8 cellular contexts compared by ENCODE assay signal in the genomic region with DNA sequence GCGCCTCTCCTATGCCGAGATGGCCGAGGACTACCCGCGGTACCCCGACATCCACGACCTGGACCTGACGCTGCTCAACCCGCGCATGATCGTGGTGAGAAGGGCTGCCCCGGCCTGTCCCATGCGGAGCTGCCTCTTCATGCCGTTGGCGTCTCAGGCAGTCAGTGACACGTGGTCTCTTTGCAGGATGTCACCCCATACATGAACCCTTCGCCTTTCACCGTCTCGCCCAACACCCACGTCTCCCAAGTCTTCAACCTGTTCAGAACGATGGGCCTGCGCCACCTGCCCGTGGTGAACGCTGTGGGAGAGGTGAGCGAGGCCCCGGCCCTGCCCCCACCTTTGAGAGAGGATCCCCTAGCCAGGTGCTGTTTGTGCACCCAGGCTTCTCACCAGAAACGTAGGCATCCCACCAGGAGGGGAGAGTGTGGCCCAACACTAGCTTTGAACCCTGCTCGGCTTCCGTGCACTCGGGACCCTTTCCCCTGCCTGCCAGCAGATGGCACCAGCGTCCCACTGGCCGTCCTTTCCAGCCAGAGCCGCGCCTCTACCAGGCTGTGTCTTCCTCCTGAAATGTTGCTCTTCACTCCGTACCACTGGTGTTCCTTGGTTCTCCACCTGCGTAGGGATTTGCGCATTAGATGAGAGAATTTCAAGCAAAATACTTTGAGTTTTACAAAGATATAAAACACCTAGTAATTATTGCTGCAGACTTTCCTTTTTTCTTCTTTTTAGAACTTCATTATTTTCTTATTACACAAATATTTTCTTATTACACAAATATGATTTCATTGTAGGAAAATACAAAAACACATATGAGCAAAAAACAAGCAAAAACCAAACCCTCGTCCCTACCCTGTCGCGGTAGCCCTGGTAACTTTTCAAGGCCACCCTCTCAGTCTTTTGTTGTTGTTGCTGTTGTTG. TPM values are rescaled to one million over a fixed set of nuclear protein-coding genes. Genes with fewer than 3 reads are reported as not detected.
DNase-seq lines count a peak whose midpoint lies in the region; ATAC-seq and TF ChIP-seq lines count a peak whose summit lies in the region.

No MANE protein-coding gene starts in this region.

- BruUV-seq in Caco-2 (replicated peaks; lab: Mats Ljungman, UMichigan) (no TSS peak), PC-9 (replicated peaks; lab: Mats Ljungman, UMichigan) (no TSS peak)

- H3K4me3 ChIP-seq in Caco-2 (ENCODE audit: low read depth, low read length) (no peak overlapping the region), PC-9 (no peak overlapping the region), esophagus squamous epithelium (no peak overlapping the region)

- H3K36me3 ChIP-seq in Caco-2 (ENCODE audit: control insufficient read depth, insufficient read depth, low read length) (peaks cover 16% of the 10 kb centered on the region), PC-9 (ENCODE audit: low read depth) (no peaks in the 10 kb centered on the region), esophagus squamous epithelium (peaks cover 37 to 99% (median 78%) of the 10 kb centered on the region in 3 donors)

- H3K4me3 Mint-ChIP-seq in Caco-2 (ENCODE audit: unreplicated experiment) (no peak overlapping the region), natural killer cell (no peak overlapping the region)
- no peak overlapping the region for H3K4me3 Mint-ChIP-seq in stimulated activated memory B cell treated with anti-CD40 and anti-IgM and Interleukin-4, amounts not matched to agents 10 μg/mL and 1 μg/mL and 100 μg/mL, for 72 hours

- H3K9me2 ChIP-seq in PC-9 (ENCODE audit: insufficient read depth), result no peaks in the 10 kb centered on the region

- DNase-seq in Caco-2, result peak; percentile 68 to 81
- peak; percentile 52 for DNase-seq in HT1080 (ENCODE audit: low read depth)
- DNase-seq in PC-9, result peak in 1 of 2 experiments; percentile 66
- DNase-seq in activated T-cell treated with anti-CD3 and anti-CD28 coated beads, Interleukin-2, amount 50 U/mL, for 1 hour, result peak; percentile 81
- peak; percentile 12 for DNase-seq in esophagus squamous epithelium (lab: John Stamatoyannopoulos, UW)
- DNase-seq in natural killer cell, result peak; percentile 69

- no peaks in the 10 kb centered on the region for H3F3A ChIP-seq in PC-9 (ENCODE audit: insufficient read depth, low read depth)

- H3K27ac ChIP-seq in PC-9 (no peak overlapping the region), esophagus squamous epithelium (no peak overlapping the region)

- no peak for TF ChIP-seq POLR2A in esophagus squamous epithelium (IDR thresholded peaks at IDR 0.05)

- no peaks in the 10 kb centered on the region for H3K27me3 ChIP-seq in Caco-2 (replicated peaks; ENCODE audit: control insufficient read depth, insufficient read depth, low read length)
- no peaks in the 10 kb centered on the region for H3K27me3 ChIP-seq in PC-9 (ENCODE audit: insufficient read depth, low read depth)
- no peaks in the 10 kb centered on the region for H3K27me3 ChIP-seq in esophagus squamous epithelium

- intact Hi-C loops in Caco-2 (cut with micrococcal nuclease; ENCODE audit: unreplicated experiment), result loop anchor here (1.0 to 5.0 kb wide), 2 partner anchors 56 to 69 kb away; no protein-coding TSS in a partner anchor
- intact Hi-C loops in PC-9 (cut with micrococcal nuclease; ENCODE audit: unreplicated experiment), result loop anchor here (1.0 to 10.0 kb wide), 5 partner anchors 56 to 366 kb away; partner anchors contain the start of gene MFN2
- intact Hi-C loops in esophagus squamous epithelium (cut with DNase I), result loop anchor here (10.0 kb wide), 1 partner anchor 126 kb away; no protein-coding TSS in a partner anchor
- intact Hi-C loops in natural killer cell (cut with micrococcal nuclease), result loop anchor here (1.0 to 2.0 kb wide), 3 partner anchors 56 to 128 kb away; no protein-coding TSS in a partner anchor

- TF ChIP-seq CTCF in Caco-2 (IDR thresholded peaks at IDR 0.05; ENCODE audit: insufficient read depth in 1 of 2, low read depth in 1 of 2, low read length in 1 of 2, severe bottlenecking in 1 of 2, unreplicated experiment in 1 of 2) (peak; percentile 92 to 98), PC-9 (conservative IDR thresholded peaks at IDR 0.05) (peak; percentile 87), esophagus squamous epithelium (IDR thresholded peaks at IDR 0.05) (peak; percentile 89 to 96 (median 93)), natural killer cell (IDR thresholded peaks at IDR 0.05) (peak; percentile 95)

- CTCF ChIA-PET in Caco-2 (lab: Charles Lee), result interaction anchor here (0.5 to 1.6 kb wide), 9 partner anchors 13 to 175 kb away, joined by 3 to 11 read pairs (median 4); partner anchors contain the start of genes CLCN6, FBXO6 and MTHFR
- CTCF ChIA-PET in PC-9 (lab: Charles Lee), result interaction anchor here (0.6 to 1.0 kb wide), 3 partner anchors 53 to 144 kb away, joined by 3 to 7 read pairs (median 6); no protein-coding TSS in a partner anchor

- H3K9me3 Mint-ChIP-seq in Caco-2 (ENCODE audit: unreplicated experiment), result no peaks in the 10 kb centered on the region
- no peaks in the 10 kb centered on the region for H3K9me3 Mint-ChIP-seq in natural killer cell
- H3K9me3 Mint-ChIP-seq in stimulated activated memory B cell treated with anti-CD40 and anti-IgM and Interleukin-4, amounts not matched to agents 10 μg/mL and 1 μg/mL and 100 μg/mL, for 72 hours, result no peaks in the 10 kb centered on the region

- WGBS in esophagus squamous epithelium, 2 donors, result 32 to 50% methylated on average over 14 to 18 of the region's 40 CpGs

- no peaks in the 10 kb centered on the region for H4K20me1 ChIP-seq in PC-9 (ENCODE audit: insufficient read depth)

- H3K9me3 ChIP-seq in Caco-2 (no peaks in the 10 kb centered on the region), PC-9 (ENCODE audit: insufficient read depth, low read depth) (no peaks in the 10 kb centered on the region), esophagus squamous epithelium (no peaks in the 10 kb centered on the region)

- H3K4me1 Mint-ChIP-seq in Caco-2 (ENCODE audit: low read depth, unreplicated experiment) (no peaks in the 10 kb centered on the region), natural killer cell (peaks cover 5 to 11% of the 10 kb centered on the region in 2 donors)
- peaks cover 31% of the 10 kb centered on the region for H3K4me1 Mint-ChIP-seq in stimulated activated memory B cell treated with anti-CD40 and anti-IgM and Interleukin-4, amounts not matched to agents 10 μg/mL and 1 μg/mL and 100 μg/mL, for 72 hours

- ATAC-seq in natural killer cell (peak; percentile 85 to 99 (median 95)), HG03175 (IDR thresholded peaks at IDR 0.05; ENCODE audit: unreplicated experiment) (no peak)
- peak; percentile 86 for ATAC-seq in stimulated activated memory B cell treated with anti-CD40 and anti-IgM and Interleukin-4, amounts not matched to agents 10 μg/mL and 1 μg/mL and 100 μg/mL, for 72 hours

- H3K79me2 ChIP-seq in PC-9 (ENCODE audit: low read depth), result no peaks in the 10 kb centered on the region

- H3K27me3 Mint-ChIP-seq in Caco-2 (ENCODE audit: insufficient read depth, unreplicated experiment) (no peaks in the 10 kb centered on the region), natural killer cell (ENCODE audit: low read depth in 2 of 2) (no peaks in the 10 kb centered on the region)
- H3K27me3 Mint-ChIP-seq in stimulated activated memory B cell treated with anti-CD40 and anti-IgM and Interleukin-4, amounts not matched to agents 10 μg/mL and 1 μg/mL and 100 μg/mL, for 72 hours, result no peaks in the 10 kb centered on the region

- H3K4me2 ChIP-seq in PC-9, result no peak overlapping the region

- POLR2A ChIA-PET in Caco-2 (lab: Charles Lee), result interaction anchor here (1.0 kb wide), 1 partner anchor 69 kb away, joined by 4 read pairs; no protein-coding TSS in a partner anchor
- POLR2A ChIA-PET in PC-9 (lab: Charles Lee; ENCODE audit: unreplicated experiment), result interaction anchor here (0.5 to 0.6 kb wide), 2 partner anchors 69 to 88 kb away, joined by 4 to 6 read pairs; partner anchors contain the start of gene KIAA2013

- H2AFZ ChIP-seq in PC-9, result no peak overlapping the region

- H3K36me3 Mint-ChIP-seq in Caco-2 (ENCODE audit: insufficient read depth, unreplicated experiment) (peaks cover 64% of the 10 kb centered on the region), natural killer cell (peaks cover 5% of the 10 kb centered on the region)
- peaks cover 70% of the 10 kb centered on the region for H3K36me3 Mint-ChIP-seq in stimulated activated memory B cell treated with anti-CD40 and anti-IgM and Interleukin-4, amounts not matched to agents 10 μg/mL and 1 μg/mL and 100 μg/mL, for 72 hours

- H3K4me1 ChIP-seq in Caco-2 (no peaks in the 10 kb centered on the region), PC-9 (replicated peaks; ENCODE audit: insufficient read depth) (no peaks in the 10 kb centered on the region), esophagus squamous epithelium (no peaks in the 10 kb centered on the region)

- H3K27ac Mint-ChIP-seq in Caco-2 (ENCODE audit: unreplicated experiment) (no peak overlapping the region), natural killer cell (no peak overlapping the region)
- H3K27ac Mint-ChIP-seq in stimulated activated memory B cell treated with anti-CD40 and anti-IgM and Interleukin-4, amounts not matched to agents 10 μg/mL and 1 μg/mL and 100 μg/mL, for 72 hours, result peak overlapping the region; percentile 12

RNA-seq across cellular contexts. Expression of gene NPPA, which starts 9.0 kb away (rescaled TPM):
- total RNA-seq in Caco-2 (2022), result not detected in 2 replicates
- not detected in 2 replicates for total RNA-seq in HT1080 (2014; rRNA removed; shearing (Covaris generic))
- not detected in 2 replicates for polyA plus RNA-seq in HT1080 (2015; cell fraction: cytosol; rRNA removed)
- polyA plus RNA-seq in HT1080 (2015; cell fraction: nucleus; rRNA removed), result not detected in 2 replicates
- total RNA-seq in PC-9 (2021), result not detected in 2 replicates
- total RNA-seq in esophagus squamous epithelium, result not detected
- not detected for total RNA-seq in natural killer cell

RNA-seq across cellular contexts. Expression of gene NPPB, which starts 20.1 kb away (rescaled TPM):
- total RNA-seq in Caco-2 (2022) (43.4 and 69.9 TPM in 2 replicates), PC-9 (2021) (not detected in 2 replicates), esophagus squamous epithelium (not detected), natural killer cell (not detected)
- total RNA-seq in HT1080 (2014; rRNA removed; shearing (Covaris generic)), result not detected in 2 replicates
- not detected in 2 replicates for polyA plus RNA-seq in HT1080 (2015; cell fraction: cytosol; rRNA removed)
- not detected in 2 replicates for polyA plus RNA-seq in HT1080 (2015; cell fraction: nucleus; rRNA removed)

RNA-seq across cellular contexts. Expression of gene CLCN6, which starts 32.6 kb away (rescaled TPM):
- total RNA-seq in Caco-2 (2022), result 30.4 and 34.9 TPM in 2 replicates
- total RNA-seq in HT1080 (2014; rRNA removed; shearing (Covaris generic)), result 6.4 and 10.0 TPM in 2 replicates
- 8.0 and 9.2 TPM in 2 replicates for polyA plus RNA-seq in HT1080 (2015; cell fraction: cytosol; rRNA removed)
- 35.1 and 42.9 TPM in 2 replicates for polyA plus RNA-seq in HT1080 (2015; cell fraction: nucleus; rRNA removed)
- 14.8 and 16.7 TPM in 2 replicates for total RNA-seq in PC-9 (2021)
- 10 to 100 TPM in 2 of 4 donors, 1 to 10 TPM in 2; 4.2 to 13.5 (median 9.9) TPM for total RNA-seq in esophagus squamous epithelium
- 10 to 100 TPM; 21.4 to 28.6 (median 25.6) TPM for total RNA-seq in natural killer cell

RNA-seq across cellular contexts. Expression of gene MTHFR, which starts 32.8 kb away (rescaled TPM):
- total RNA-seq in Caco-2 (2022), result 27.8 and 28.6 TPM in 2 replicates
- total RNA-seq in HT1080 (2014; rRNA removed; shearing (Covaris generic)), result 2.9 and 5.8 TPM in 2 replicates
- 3.8 and 4.0 TPM in 2 replicates for polyA plus RNA-seq in HT1080 (2015; cell fraction: cytosol; rRNA removed)
- polyA plus RNA-seq in HT1080 (2015; cell fraction: nucleus; rRNA removed), result 6.8 and 14.4 TPM in 2 replicates
- total RNA-seq in PC-9 (2021), result 15.8 and 22.2 TPM in 2 replicates
- total RNA-seq in esophagus squamous epithelium, result 10 to 100 TPM; 15.6 to 30.1 (median 25.4) TPM
- total RNA-seq in natural killer cell, result 10 to 100 TPM; 61.8 to 78.4 (median 69.5) TPM

Comparison
In these comparisons a context has a peak if more than half of its experiments do, and no peak if none do; other contexts are left out.
1. RNA of gene NPPB, which starts 20.1 kb away (total RNA-seq): 43.4 to 69.9 TPM in Caco-2; not detected in PC-9, not detected in HT1080, not detected in esophagus squamous epithelium and not detected in natural killer cell; every median in the first group is over 10 times any median in the second.
2. Peak in every context shown above with its lines, with median percentiles within 50 percentile points of each other: CTCF ChIP-seq.